32 cellular contexts compared by ENCODE assay signal in genomic region chrX:40247382-40247781, GRCh38.
"Had no signal": no experiment of that assay in that cellular context is flagged by ENCODE, and none has a peak within 500 bp of the region (broad histone marks: within the 10 kb centered on the region; RNA-seq: fewer than 3 reads in every experiment).

No MANE protein-coding gene starts in this region.

- DNase-seq: Karpas-422, Kasumi-1, MG63, MM.1S, MV-4-11, NCI-H1048, NCI-H1092, NCI-H1105, NCI-H1105 treated with DMSO at 0.1 percent for 48 hours, NCI-H1417 treated with DMSO at 0.1 percent for 48 hours, NCI-H1436, NCI-H1436 treated with DMSO at 0.1 percent for 48 hours, NCI-H146, NCI-H1694, NCI-H1694 treated with DMSO at 0.1 percent for 48 hours, NCI-H187, NCI-H187 treated with DMSO at 0.1 percent for 48 hours, NCI-H1930, NCI-H2029, NCI-H2029 treated with DMSO at 0.1 percent for 48 hours, NCI-H2081, NCI-H2081 treated with DMSO at 0.1 percent for 48 hours, NCI-H2107, NCI-H2171, NCI-H2171 treated with DMSO at 0.1 percent for 48 hours, NCI-H226, NCI-H345, NCI-H446, NCI-H446 treated with DMSO at 0.1 percent for 48 hours, NCI-H510A, NCI-H510A treated with DMSO at 0.1 percent for 48 hours, NCI-H524 treated with DMSO at 0.1 percent for 48 hours had no signal

- H3K27me3 ChIP-seq: MG63 had no signal

- H3K9me3 ChIP-seq: MG63 had no signal

- H3K36me3 ChIP-seq: MG63 had no signal

- H3K4me3 ChIP-seq: MG63 had no signal
